In genomic region chr11:69893631-69894030, GRCh38 we compare ENCODE assay signal across 18 cellular contexts.
DNase-seq lines count a peak whose midpoint lies in the region; ATAC-seq and TF ChIP-seq lines count a peak whose summit lies in the region.
"Had no signal": no experiment of that assay in that cellular context is flagged by ENCODE, and none has a peak within 500 bp of the region (broad histone marks: within the 10 kb centered on the region; RNA-seq: fewer than 3 reads in every experiment).

No MANE protein-coding gene starts in this region.

- no peak overlapping the region for H4K91ac ChIP-seq in IMR-90 (ENCODE audit: insufficient read depth, low read depth, low read length)

- no peaks in the 10 kb centered on the region for H4K20me1 ChIP-seq in IMR-90 (ENCODE audit: insufficient read depth, low read length)

- DNase-seq in IMR-90 (no peak), chondrocyte (ENCODE audit: low spot score) (peak; percentile 57), mucosa of descending colon (peak in 2 of 3 donors; percentile 28 to 29), spleen (peak; percentile 46), NCI-H187 treated with DMSO at 0.1 percent for 48 hours (lab: John Stamatoyannopoulos, UW) (no peak), SHP77 treated with DMSO at 0.1 percent for 48 hours (lab: John Stamatoyannopoulos, UW) (no peak), C1 segment of cervical spinal cord (lab: John Stamatoyannopoulos, UW) (no peak)
- no peak for DNase-seq in stimulated activated CD4-positive, alpha-beta T cell treated with anti-CD3 and anti-CD28 coated beads, Interleukin-4, amount 100 ng/mL, for 1 hour
- DNase-seq: 8988T; ACHN; CD8-positive, alpha-beta T cell; COR-L47; GF-D8; HCEC 1CT; HFFc6 had no signal

- H2AK9ac ChIP-seq in IMR-90 (replicated peaks; ENCODE audit: low read depth, low read length, poor library complexity), result no peak overlapping the region

- peaks cover 7% of the 10 kb centered on the region; the same call in 1 of the 2 replicates for H3K27me3 ChIP-seq in IMR-90 (ENCODE audit: control insufficient read depth, insufficient read depth, low read length)
- peaks cover 0 to 78% (median 34%) of the 10 kb centered on the region in 7 donors for H3K27me3 ChIP-seq in spleen (replicated peaks in 1 of 7)

- TF ChIP-seq POLR2A in IMR-90 (IDR thresholded peaks at IDR 0.05; ENCODE audit: low read depth, low read length) (no peak), spleen (IDR thresholded peaks at IDR 0.05) (no peak)

- H3K4me3 ChIP-seq in IMR-90 (ENCODE audit: insufficient read depth, low read depth, low read length) (no peak overlapping the region), mucosa of descending colon (no peak overlapping the region), spleen (no peak overlapping the region)

- ATAC-seq in IMR-90 (ENCODE audit: low read depth) (no peak), mucosa of descending colon (no peak)
- ATAC-seq: CD8-positive, alpha-beta T cell had no signal

- H3K14ac ChIP-seq in IMR-90 (replicated peaks; ENCODE audit: low read depth, low read length), result no peak overlapping the region

- no peaks in the 10 kb centered on the region for H3K79me1 ChIP-seq in IMR-90 (ENCODE audit: low read depth in 1 of 2, low read length in 2 of 2)

- H3K36me3 ChIP-seq in IMR-90 (ENCODE audit: control insufficient read depth, insufficient read depth, low read length), result no peaks in the 10 kb centered on the region
- H3K36me3 ChIP-seq in mucosa of descending colon (ENCODE audit: low read depth), result no peaks in the 10 kb centered on the region
- no peaks in the 10 kb centered on the region for H3K36me3 ChIP-seq in spleen

- no peaks in the 10 kb centered on the region for H3K4me1 Mint-ChIP-seq in chondrocyte (ENCODE audit: low read depth)
- H3K4me1 Mint-ChIP-seq: B cell, CD14-positive monocyte had no signal

- dilution Hi-C loops in IMR-90 (cut with HindIII; ENCODE audit: low sequenced_read_pairs, unreplicated experiment), result no loop called here

- no TSS peak for BruUV-seq in IMR-90 (replicated peaks; lab: Mats Ljungman, UMichigan)

- H3K27ac ChIP-seq in IMR-90 (ENCODE audit: insufficient read depth, low read length), result no peak overlapping the region
- no peak overlapping the region for H3K27ac ChIP-seq in spleen
- H3K27ac ChIP-seq: HL-60 had no signal

- H3K9me1 ChIP-seq in IMR-90 (ENCODE audit: insufficient read depth, low read length), result peaks cover 11% of the 10 kb centered on the region

- intact Hi-C loops in IMR-90 (cut with micrococcal nuclease) (no loop called here), mucosa of descending colon (cut with DNase I, micrococcal nuclease) (no loop called here), spleen (cut with DNase I; ENCODE audit: low total_unique reads) (no loop called here)

- in situ Hi-C loops in IMR-90 (cut with MboI; ENCODE audit: low sequenced_read_pairs), result loop anchor here (5.0 kb wide), 1 partner anchor 206 kb away; no protein-coding TSS in a partner anchor

- no peak overlapping the region for H3K56ac ChIP-seq in IMR-90 (ENCODE audit: extremely low read depth, insufficient read depth, low read length)

- CTCF ChIA-PET in IMR-90 (lab: Yijun Ruan, JAX), result no interaction called here

- peaks cover 67% of the 10 kb centered on the region for H3K27me3 Mint-ChIP-seq in chondrocyte (ENCODE audit: low read depth)

- no peak overlapping the region for H2BK15ac ChIP-seq in IMR-90 (ENCODE audit: low read depth, low read length)

- no peak overlapping the region for H3K23ac ChIP-seq in IMR-90 (ENCODE audit: low read depth, low read length)

- TF ChIP-seq CTCF in IMR-90 (conservative IDR thresholded peaks at IDR 0.05; ENCODE audit: low read depth, low read length) (no peak), chondrocyte (IDR thresholded peaks at IDR 0.05) (no peak), mucosa of descending colon (IDR thresholded peaks at IDR 0.05) (no peak), spleen (IDR thresholded peaks at IDR 0.05 in 8 of 11, conservative IDR thresholded peaks at IDR 0.05 in 3 of 11) (no peak)

- no peak overlapping the region for H4K5ac ChIP-seq in IMR-90 (ENCODE audit: low read depth, low read length)

- no peak overlapping the region for H3K4me2 ChIP-seq in IMR-90 (ENCODE audit: low read depth, low read length)

- no peak overlapping the region for H3K9ac ChIP-seq in IMR-90 (ENCODE audit: low read depth, low read length)

- no peak overlapping the region for H2BK5ac ChIP-seq in IMR-90 (ENCODE audit: low read depth, low read length, poor library complexity, severe bottlenecking)

- no peaks in the 10 kb centered on the region for H3K9me3 Mint-ChIP-seq in chondrocyte (ENCODE audit: low read depth)
- H3K9me3 Mint-ChIP-seq: CD8-positive, alpha-beta T cell; HFFc6 had no signal

- H3K36me3 Mint-ChIP-seq in chondrocyte (ENCODE audit: low read depth), result no peaks in the 10 kb centered on the region
- H3K36me3 Mint-ChIP-seq: CD14-positive monocyte; CD8-positive, alpha-beta T cell had no signal

- H3K9me3 ChIP-seq in IMR-90 (ENCODE audit: control insufficient read depth, insufficient read depth, low read length) (peaks cover 2% of the 10 kb centered on the region; the same call in 1 of the 2 replicates), mucosa of descending colon (no peaks in the 10 kb centered on the region), spleen (no peaks in the 10 kb centered on the region)

- H2BK120ac ChIP-seq in IMR-90 (ENCODE audit: low read depth, low read length), result peak overlapping the region; percentile 43; the same call in 1 of the 2 replicates

- H2BK20ac ChIP-seq in IMR-90 (ENCODE audit: low read depth, low read length), result no peak overlapping the region; the same call in 1 of the 2 replicates

- H3K4me1 ChIP-seq in IMR-90 (ENCODE audit: control insufficient read depth, insufficient read depth, low read length) (peaks cover 14% of the 10 kb centered on the region), mucosa of descending colon (ENCODE audit: low read depth) (peaks cover 40% of the 10 kb centered on the region), spleen (peaks cover 0 to 26% (median under 1%) of the 10 kb centered on the region in 6 donors)

- H3K4me3 Mint-ChIP-seq in chondrocyte (ENCODE audit: unreplicated experiment), result no peak overlapping the region
- H3K4me3 Mint-ChIP-seq: B cell; CD14-positive monocyte; CD8-positive, alpha-beta T cell; HFFc6 had no signal

- 0 out of 2 replicates have a peak overlapping the region, but pooled peaks have one; percentile 74 for H3K4ac ChIP-seq in IMR-90 (ENCODE audit: low read depth, low read length)

- no peak overlapping the region for H3K18ac ChIP-seq in IMR-90 (ENCODE audit: low read depth, low read length)

- H4K8ac ChIP-seq in IMR-90 (ENCODE audit: low read depth in 2 of 2, low read length in 2 of 2), result no peak overlapping the region; a peak in 1 of 4 replicates

- H2AFZ ChIP-seq in IMR-90 (replicated peaks; ENCODE audit: low read length, poor library complexity), result no peak overlapping the region

- H2AK5ac ChIP-seq in IMR-90 (ENCODE audit: low read depth, low read length), result no peak overlapping the region; the same call in 1 of the 2 replicates

- no peak for TF ChIP-seq RAD21 in IMR-90 (IDR thresholded peaks at IDR 0.05; ENCODE audit: low read length)

- H3K27ac Mint-ChIP-seq in chondrocyte (ENCODE audit: unreplicated experiment), result no peak overlapping the region
- H3K27ac Mint-ChIP-seq: B cell; CD8-positive, alpha-beta T cell; HFFc6 had no signal

- POLR2A ChIA-PET in IMR-90 (lab: Charles Lee; ENCODE audit: unreplicated experiment), result no interaction called here

- WGBS in IMR-90 (ENCODE audit: extremely low coverage in 2 of 2, insufficient read length in 1 of 2), 2 experiments, result 93% methylated on average over 3 of the region's 10 CpGs; no CpG with 5 or more reads in 1 of the 2 experiments
- WGBS in spleen, 5 donors, result 61 to 88% (median 71%) methylated on average over 10 of the region's 10 CpGs

TF ChIP-seq in IMR-90, 13 proteins besides CTCF, POLR2A, EP300 and RAD21:
- TF ChIP-seq ELK1 (IDR thresholded peaks at IDR 0.05; ENCODE audit: borderline replicate concordance, low read depth, low read length) (no peak), FOS (IDR thresholded peaks at IDR 0.05; ENCODE audit: low read depth, low read length) (no peak), MAZ (IDR thresholded peaks at IDR 0.05; ENCODE audit: borderline replicate concordance, low read depth, low read length) (no peak), CHD1 (IDR thresholded peaks at IDR 0.05; ENCODE audit: low read depth, low read length) (no peak), MXI1 (IDR thresholded peaks at IDR 0.05; ENCODE audit: borderline replicate concordance, low read depth, low read length) (no peak), MAFK (IDR thresholded peaks at IDR 0.05; ENCODE audit: low read depth, low read length) (no peak), NFE2L2 (IDR thresholded peaks at IDR 0.05; ENCODE audit: low read depth, low read length) (no peak), BHLHE40 (IDR thresholded peaks at IDR 0.05; ENCODE audit: low read depth, low read length) (no peak), USF2 (IDR thresholded peaks at IDR 0.05; ENCODE audit: low read depth, low read length) (no peak), RCOR1 (IDR thresholded peaks at IDR 0.05; ENCODE audit: insufficient replicate concordance, low read length) (no peak), SMC3 (IDR thresholded peaks at IDR 0.05; ENCODE audit: low read depth, low read length) (no peak), CEBPB (IDR thresholded peaks at IDR 0.05; ENCODE audit: low read depth, low read length) (no peak), RFX5 (IDR thresholded peaks at IDR 0.05; ENCODE audit: low read depth, low read length) (no peak)

Comparison
In these comparisons a context has a peak if more than half of its experiments do, and no peak if none do; other contexts are left out.
1. DNase-seq: peak in chondrocyte (single experiment), mucosa of descending colon (2 of 3) and spleen (single experiment); none in IMR-90 (single experiment), NCI-H187 treated with DMSO at 0.1 percent for 48 hours (single experiment), stimulated activated CD4-positive, alpha-beta T cell treated with anti-CD3 and anti-CD28 coated beads, Interleukin-4, amount 100 ng/mL, for 1 hour (single experiment), SHP77 treated with DMSO at 0.1 percent for 48 hours (single experiment) and C1 segment of cervical spinal cord (0 of 14).